ENCODE assay signal across 8 cellular contexts in the genomic region with DNA sequence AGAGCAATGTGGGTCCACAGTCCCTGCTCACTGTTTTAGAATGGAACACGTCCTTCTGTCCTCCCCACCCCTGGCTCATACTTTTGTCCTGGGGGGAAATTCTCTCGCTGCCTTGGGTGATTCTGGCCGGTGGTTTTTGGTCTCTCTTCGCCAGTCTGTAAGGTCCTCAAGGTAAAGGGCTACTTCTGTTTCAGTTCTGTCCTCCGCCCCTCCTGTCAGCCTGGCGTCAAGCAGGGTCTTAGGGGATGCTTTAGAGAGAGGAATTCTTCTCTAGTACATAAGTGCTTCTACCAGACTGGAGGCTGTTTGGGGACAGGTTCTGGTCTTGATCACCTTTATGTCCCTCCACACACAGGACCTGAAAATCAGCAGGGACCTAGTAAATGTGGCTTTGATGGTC. TPM values are rescaled to one million over a fixed set of nuclear protein-coding genes. Genes with fewer than 3 reads are reported as not detected.
DNase-seq lines count a peak whose midpoint lies in the region; ATAC-seq and TF ChIP-seq lines count a peak whose summit lies in the region.

No MANE protein-coding gene starts in this region.

- no peaks in the 10 kb centered on the region for H3K9me2 ChIP-seq in PC-3 (replicated peaks; ENCODE audit: low read length)

- H3K27ac ChIP-seq in PC-3 (ENCODE audit: low read length) (no peak overlapping the region), esophagus muscularis mucosa (replicated peaks in 1 of 4) (peak overlapping the region; percentile 76 to 89 (median 84)), psoas muscle (peak overlapping the region; percentile 85)

- H3K79me2 ChIP-seq in PC-3 (ENCODE audit: low read length): peaks cover 44% of the 10 kb centered on the region

- no peaks in the 10 kb centered on the region for H3K9me3 ChIP-seq in PC-3 (ENCODE audit: low read length)
- no peaks in the 10 kb centered on the region for H3K9me3 ChIP-seq in esophagus muscularis mucosa
- H3K9me3 ChIP-seq in psoas muscle: no peaks in the 10 kb centered on the region

- peak; percentile 3 for ATAC-seq in GM18907 (IDR thresholded peaks at IDR 0.05; ENCODE audit: unreplicated experiment)
- peak; percentile 39 for ATAC-seq in PC-3
- ATAC-seq in psoas muscle: peak in 3 of 4 donors; percentile 7 to 22 (median 12)

- H3K36me3 ChIP-seq in PC-3 (ENCODE audit: low read depth, low read length): no peaks in the 10 kb centered on the region
- peaks cover 0 to 18% (median 4%) of the 10 kb centered on the region in 4 donors for H3K36me3 ChIP-seq in esophagus muscularis mucosa
- peaks cover 0 to 13% of the 10 kb centered on the region in 2 donors for H3K36me3 ChIP-seq in psoas muscle (ENCODE audit: insufficient read depth in 1 of 2, low read depth in 1 of 2)

- DNase-seq in PC-3 (no peak), esophagus muscularis mucosa (ENCODE audit: extremely low spot score) (no peak), psoas muscle (no peak), A172 (ENCODE audit: low spot score) (no peak), hippocampal formation (lab: John Stamatoyannopoulos, UW) (no peak), inferior parietal cortex (ENCODE audit: extremely low spot score) (no peak)
- no peak for DNase-seq in NK-92 treated with Interleukin-12 subunit alpha and Interleukin-12 subunit beta, amount 100 ng/mL, for 24 hours (lab: John Stamatoyannopoulos, UW)

- H3F3A ChIP-seq in PC-3 (ENCODE audit: low read length, unreplicated experiment): no peaks in the 10 kb centered on the region

- peak overlapping the region; percentile 95 for H2AFZ ChIP-seq in PC-3 (ENCODE audit: low read length)

- H3K4me1 ChIP-seq in PC-3 (ENCODE audit: insufficient read depth, low read length) (peaks cover 14% of the 10 kb centered on the region), esophagus muscularis mucosa (peaks cover 34 to 47% (median 45%) of the 10 kb centered on the region in 4 donors), psoas muscle (peaks cover 41% of the 10 kb centered on the region)

- no peak for TF ChIP-seq POLR2A in esophagus muscularis mucosa (IDR thresholded peaks at IDR 0.05; ENCODE audit: low read depth)

- H3K4me3 ChIP-seq in PC-3 (ENCODE audit: low read length): peak overlapping the region; percentile 95
- peak overlapping the region; percentile 69 to 79 (median 73) for H3K4me3 ChIP-seq in esophagus muscularis mucosa
- H3K4me3 ChIP-seq in psoas muscle: peak overlapping the region; percentile 97

- POLR2A ChIA-PET in PC-3 (lab: Charles Lee; ENCODE audit: unreplicated experiment): no interaction called here

- H4K20me1 ChIP-seq in PC-3 (ENCODE audit: low read length): 0 out of 2 replicates have a peak, but pooled peaks cover 8% of the 10 kb centered on the region

- 17% methylated on average over 6 of the region's 6 CpGs for WGBS in esophagus muscularis mucosa
- WGBS in psoas muscle, 3 donors: 9 to 14% (median 11%) methylated on average over 6 of the region's 6 CpGs

- intact Hi-C loops in PC-3 (cut with micrococcal nuclease) (no loop called here), esophagus muscularis mucosa (cut with DNase I) (loop anchor here (10.0 kb wide), 1 partner anchor 335 kb away; the partner anchor contains the start of gene TADA2B), psoas muscle (cut with DNase I) (loop anchor here in 1 of 2 donors (10.0 kb wide), 1 partner anchor 275 kb away; no protein-coding TSS in a partner anchor)

- peak overlapping the region; percentile 99 for H3K4me2 ChIP-seq in PC-3 (ENCODE audit: low read length)

- CTCF ChIA-PET in PC-3 (lab: Charles Lee): interaction anchor here (0.7 kb wide), 1 partner anchor 14 kb away, joined by 3 read pairs; no protein-coding TSS in a partner anchor

- peak overlapping the region; percentile 86 for H3K9ac ChIP-seq in PC-3 (ENCODE audit: low read length)

- BruUV-seq in PC-3 (replicated peaks; lab: Mats Ljungman, UMichigan): TSS peak; percentile 53

- no peaks in the 10 kb centered on the region for H3K27me3 ChIP-seq in PC-3 (ENCODE audit: low read length)
- H3K27me3 ChIP-seq in esophagus muscularis mucosa: no peaks in the 10 kb centered on the region
- H3K27me3 ChIP-seq in psoas muscle (ENCODE audit: insufficient read depth in 3 of 3, low read length in 2 of 3): no peaks in the 10 kb centered on the region

- TF ChIP-seq EP300 in esophagus muscularis mucosa (IDR thresholded peaks at IDR 0.05): no peak

- TF ChIP-seq CTCF in PC-3 (conservative IDR thresholded peaks at IDR 0.05; ENCODE audit: low read depth, low read length) (no peak), esophagus muscularis mucosa (IDR thresholded peaks at IDR 0.05) (no peak), psoas muscle (IDR thresholded peaks at IDR 0.05) (no peak)

RNA-seq across cellular contexts. Expression of gene MRFAP1L1, which starts 0.6 kb away (rescaled TPM):
- total RNA-seq in PC-3 (2014; rRNA removed) (50.5 and 57.6 TPM in 2 replicates), esophagus muscularis mucosa (10 to 100 TPM; 55.2 to 60.0 (median 57.0) TPM), psoas muscle (10 to 100 TPM; 30.0 to 39.1 (median 32.4) TPM)
- polyA plus RNA-seq in psoas muscle: 10 to 100 TPM; 40.5 to 79.0 (median 48.5) TPM
- total RNA-seq in A172 (2014; rRNA removed; shearing (Covaris generic)): 71.6 and 90.6 TPM in 2 replicates

RNA-seq across cellular contexts. Expression of gene BLOC1S4, which starts 5.7 kb away (rescaled TPM):
- total RNA-seq in PC-3 (2014; rRNA removed): 14.0 and 19.9 TPM in 2 replicates
- 10 to 100 TPM; 15.8 to 21.9 (median 17.9) TPM for total RNA-seq in esophagus muscularis mucosa
- 10 to 100 TPM in 3 of 4 donors, 1 to 10 TPM in 1; 9.3 to 15.0 (median 14.2) TPM for total RNA-seq in psoas muscle
- 10 to 100 TPM in 1 of 3 donors, 1 to 10 TPM in 2; 7.6 to 13.8 (median 9.7) TPM for polyA plus RNA-seq in psoas muscle
- 16.8 and 23.2 TPM in 2 replicates for total RNA-seq in A172 (2014; rRNA removed; shearing (Covaris generic))

RNA-seq across cellular contexts. Expression of gene S100P, which starts 16.6 kb away (rescaled TPM):
- total RNA-seq in PC-3 (2014; rRNA removed) (51.0 and 59.8 TPM in 2 replicates), esophagus muscularis mucosa (under 1 TPM in 1 of 4 donors, not detected in 3; 0.99 TPM), psoas muscle (1 to 10 TPM in 1 of 4 donors, under 1 TPM in 2, not detected in 1; 0.34 to 1.5 (median 0.68) TPM)
- polyA plus RNA-seq in psoas muscle: under 1 TPM; 0.34 to 0.36 (median 0.35) TPM
- total RNA-seq in A172 (2014; rRNA removed; shearing (Covaris generic)): not detected in 2 replicates

Comparison
In these comparisons a context has a peak if more than half of its experiments do, and no peak if none do; other contexts are left out.
1. RNA of gene S100P, which starts 16.6 kb away (total RNA-seq): 51.0 to 59.8 TPM in PC-3; 0.99 TPM in esophagus muscularis mucosa, 0.34 to 1.5 TPM in psoas muscle and not detected in A172; every median in the first group is over 10 times any median in the second.
2. Peak in every context shown above with its lines, with median percentiles within 50 percentile points of each other: ATAC-seq and H3K4me3 ChIP-seq.